Comparison of ENCODE assay signal across 30 cellular contexts in the genomic region with DNA sequence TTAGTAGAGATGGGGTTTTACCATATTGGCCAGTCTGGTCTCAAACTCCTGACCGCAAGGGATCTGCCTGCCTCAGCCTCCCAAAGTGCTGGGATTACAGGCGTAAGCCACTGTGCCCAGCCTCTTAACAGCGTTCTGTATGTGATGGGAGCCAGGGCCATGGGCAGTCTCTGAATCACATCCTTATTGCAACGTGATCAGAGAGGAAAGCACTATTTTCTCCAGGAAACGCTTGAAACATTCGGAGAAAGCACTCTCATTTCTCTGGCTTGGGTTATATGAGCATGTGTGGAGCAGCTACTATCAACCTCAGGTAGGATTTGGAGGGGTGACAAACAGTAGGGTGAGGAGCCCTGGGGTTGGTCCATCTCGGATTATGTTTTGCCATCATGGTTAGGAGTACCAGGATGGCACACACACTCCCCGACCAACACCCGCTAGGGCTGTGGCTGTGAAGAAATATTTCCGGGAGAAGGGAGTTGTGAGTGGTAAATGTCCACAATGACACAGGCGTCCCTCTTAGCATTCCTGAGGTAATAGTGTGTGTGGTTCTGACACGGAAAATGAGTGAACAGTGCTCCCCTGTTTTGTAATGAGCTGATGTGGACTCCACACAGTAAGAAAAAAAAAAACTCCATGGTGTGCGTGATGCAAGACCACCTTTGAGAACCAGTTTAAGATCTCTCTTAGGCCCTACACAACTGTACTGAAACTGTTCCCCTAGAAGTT.
DNase-seq lines count a peak whose midpoint lies in the region; ATAC-seq and TF ChIP-seq lines count a peak whose summit lies in the region.
"Had no signal": no experiment of that assay in that cellular context is flagged by ENCODE, and none has a peak within 500 bp of the region (broad histone marks: within the 10 kb centered on the region; RNA-seq: fewer than 3 reads in every experiment).

No MANE protein-coding gene starts in this region.

- intact Hi-C loops in lower lobe of right lung (cut with DNase I), result no loop called here

- no peak overlapping the region for H3K27ac Mint-ChIP-seq in GM23338
- H3K27ac Mint-ChIP-seq: activated CD4-positive, alpha-beta T cell treated with anti-CD3 and anti-CD28 coated beads, Interleukin-2, amount 10 ng/mL, durations not matched to agents 7 days and 5 days; activated naive CD8-positive, alpha-beta T cell; T-cell; WTC11 had no signal

- H3K27me3 Mint-ChIP-seq in GM23338 (ENCODE audit: insufficient read depth, low read depth, poor library complexity), result no peaks in the 10 kb centered on the region
- H3K27me3 Mint-ChIP-seq: activated CD4-positive, alpha-beta T cell treated with anti-CD3 and anti-CD28 coated beads, Interleukin-2, amount 10 ng/mL, durations not matched to agents 7 days and 5 days; activated naive CD8-positive, alpha-beta T cell; T-cell had no signal

- H3K27me3 ChIP-seq in DND-41 (ENCODE audit: insufficient read depth, low read length, poor library complexity), result no peaks in the 10 kb centered on the region
- H3K27me3 ChIP-seq in GM23338 (ENCODE audit: insufficient read depth), result no peaks in the 10 kb centered on the region
- no peaks in the 10 kb centered on the region for H3K27me3 ChIP-seq in OCI-LY1 (ENCODE audit: insufficient read depth, low read length)
- no peaks in the 10 kb centered on the region for H3K27me3 ChIP-seq in lower lobe of right lung (ENCODE audit: low read depth)
- H3K27me3 ChIP-seq: breast epithelium, hepatocyte, ovary, suprapubic skin, upper lobe of left lung had no signal

- H3K4me1 Mint-ChIP-seq in GM23338, result peaks cover 60% of the 10 kb centered on the region
- H3K4me1 Mint-ChIP-seq: activated CD4-positive, alpha-beta T cell treated with anti-CD3 and anti-CD28 coated beads, Interleukin-2, amount 10 ng/mL, durations not matched to agents 7 days and 5 days; T-cell had no signal

- H3K79me2 ChIP-seq in DND-41 (ENCODE audit: insufficient read depth, low read length), result no peaks in the 10 kb centered on the region
- H3K79me2 ChIP-seq in GM23338 (replicated peaks; ENCODE audit: insufficient read depth), result no peaks in the 10 kb centered on the region
- H3K79me2 ChIP-seq in OCI-LY1 (ENCODE audit: insufficient read depth, low read length), result no peaks in the 10 kb centered on the region
- H3K79me2 ChIP-seq: hepatocyte had no signal

- no peaks in the 10 kb centered on the region for H4K20me1 ChIP-seq in DND-41 (ENCODE audit: insufficient read depth, low read length)
- H4K20me1 ChIP-seq in GM23338 (replicated peaks; ENCODE audit: insufficient read depth), result no peaks in the 10 kb centered on the region
- H4K20me1 ChIP-seq in OCI-LY1 (ENCODE audit: insufficient read depth, low read length), result no peaks in the 10 kb centered on the region

- no peak for DNase-seq in DND-41
- no peak for DNase-seq in GM23338 (ENCODE audit: low spot score)
- no peak for DNase-seq in lower lobe of right lung
- DNase-seq in AG08396 (ENCODE audit: low spot score), result no peak
- no peak for DNase-seq in mucosa of gallbladder (ENCODE audit: low spot score)
- DNase-seq: activated CD4-positive, alpha-beta T cell treated with anti-CD3 and anti-CD28 coated beads, Interleukin-2, amount 10 ng/mL, durations not matched to agents 7 days and 5 days; activated effector memory CD4-positive, alpha-beta T cell treated with Interleukin-2 at 50 U/mL for 16 hours; activated T-cell treated with anti-CD3 and anti-CD28 coated beads, Interleukin-2, amount 50 U/mL, for 1 hour; C1 segment of cervical spinal cord; Kasumi-1; NCI-H1417 treated with DMSO at 0.1 percent for 48 hours; NCI-H2081 treated with DMSO at 0.1 percent for 48 hours; NCI-H2227 treated with DMSO at 0.1 percent for 48 hours; NCI-H526 treated with DMSO at 0.1 percent for 48 hours; ovary; SIG-M5; small intestine; stimulated activated naive CD4-positive, alpha-beta T cell; T-cell had no signal

- no peaks in the 10 kb centered on the region for H3K9me2 ChIP-seq in GM23338 (ENCODE audit: insufficient read depth)
- no peaks in the 10 kb centered on the region for H3K9me2 ChIP-seq in OCI-LY1 (ENCODE audit: low read depth, low read length)

- ATAC-seq in DND-41 (ENCODE audit: insufficient read depth, low read depth) (no peak), GM23338 (no peak), lower lobe of right lung (peak; percentile 67 to 76), HG03439 (IDR thresholded peaks at IDR 0.05; ENCODE audit: unreplicated experiment) (no peak), GM19452 (IDR thresholded peaks at IDR 0.05; ENCODE audit: unreplicated experiment) (no peak)
- ATAC-seq: HepG2, T-cell, WTC11 had no signal

- H3F3A ChIP-seq in GM23338 (replicated peaks; ENCODE audit: low read depth) (peaks cover 3% of the 10 kb centered on the region; the same call in 1 of the 2 replicates), OCI-LY1 (ENCODE audit: insufficient read depth, low read length) (no peaks in the 10 kb centered on the region)

- H2AFZ ChIP-seq in DND-41 (ENCODE audit: low read depth, low read length) (peak overlapping the region; percentile 55; the same call in 1 of the 2 replicates), GM23338 (no peak overlapping the region), OCI-LY1 (ENCODE audit: low read length) (peak overlapping the region; percentile 14)
- H2AFZ ChIP-seq: hepatocyte had no signal

- H3K27ac ChIP-seq in DND-41 (ENCODE audit: low read length) (peak overlapping the region; percentile 22; the same call in 1 of the 2 replicates), GM23338 (ENCODE audit: low read depth) (peak overlapping the region; percentile 30; the same call in 1 of the 2 replicates), OCI-LY1 (ENCODE audit: low read depth, low read length, poor library complexity, severe bottlenecking) (peak overlapping the region; percentile 88), lower lobe of right lung (peak overlapping the region; percentile 21)
- H3K27ac ChIP-seq: 22Rv1, breast epithelium, hepatocyte, ovary, suprapubic skin had no signal

- 0 out of 3 replicates have a peak, but pooled peaks cover under 1% of the 10 kb centered on the region for H3K9me3 Mint-ChIP-seq in GM23338
- H3K9me3 Mint-ChIP-seq: activated CD4-positive, alpha-beta T cell treated with anti-CD3 and anti-CD28 coated beads, Interleukin-2, amount 10 ng/mL, durations not matched to agents 7 days and 5 days; WTC11 had no signal

- no peak overlapping the region for H3K4me3 Mint-ChIP-seq in GM23338
- H3K4me3 Mint-ChIP-seq: activated CD4-positive, alpha-beta T cell treated with anti-CD3 and anti-CD28 coated beads, Interleukin-2, amount 10 ng/mL, durations not matched to agents 7 days and 5 days; activated naive CD8-positive, alpha-beta T cell; T-cell; WTC11 had no signal

- H3K36me3 ChIP-seq in DND-41 (ENCODE audit: insufficient read depth, low read length) (no peaks in the 10 kb centered on the region), GM23338 (ENCODE audit: insufficient read depth) (no peaks in the 10 kb centered on the region), OCI-LY1 (ENCODE audit: insufficient read depth, low read length) (no peaks in the 10 kb centered on the region), lower lobe of right lung (no peaks in the 10 kb centered on the region)
- H3K36me3 ChIP-seq: breast epithelium, ovary, suprapubic skin, upper lobe of left lung had no signal

- peaks cover 1% of the 10 kb centered on the region; the same call in 1 of the 3 replicates for H3K36me3 Mint-ChIP-seq in GM23338 (ENCODE audit: low read depth)
- H3K36me3 Mint-ChIP-seq: activated naive CD8-positive, alpha-beta T cell; T-cell; WTC11 had no signal

- no peak overlapping the region for H3K4me2 ChIP-seq in DND-41 (ENCODE audit: insufficient read depth, low read length)
- H3K4me2 ChIP-seq in GM23338, result no peak overlapping the region
- peak overlapping the region; percentile 79 for H3K4me2 ChIP-seq in OCI-LY1 (ENCODE audit: low read length)
- H3K4me2 ChIP-seq: hepatocyte had no signal

- H3K9me3 ChIP-seq in DND-41 (ENCODE audit: insufficient read depth, low read length, severe bottlenecking) (no peaks in the 10 kb centered on the region), OCI-LY1 (ENCODE audit: low read length) (no peaks in the 10 kb centered on the region), lower lobe of right lung (no peaks in the 10 kb centered on the region)
- H3K9me3 ChIP-seq: breast epithelium, ovary, suprapubic skin, upper lobe of left lung had no signal

- H3K9ac ChIP-seq in DND-41 (ENCODE audit: low read depth, low read length) (no peak overlapping the region), OCI-LY1 (ENCODE audit: low read length) (peak overlapping the region; percentile 71)

- TF ChIP-seq CTCF in DND-41 (IDR thresholded peaks at IDR 0.05; ENCODE audit: borderline replicate concordance, extremely low read depth, low read length, poor library complexity, severe bottlenecking), result no peak
- TF ChIP-seq CTCF in GM23338 (conservative IDR thresholded peaks at IDR 0.05; ENCODE audit: low read depth in 2 of 2), result no peak
- no peak for TF ChIP-seq CTCF in OCI-LY1 (IDR thresholded peaks at IDR 0.05; ENCODE audit: low read length)
- no peak for TF ChIP-seq CTCF in lower lobe of right lung (IDR thresholded peaks at IDR 0.05)

- no peak overlapping the region for H3K4me3 ChIP-seq in DND-41 (ENCODE audit: low read depth in 1 of 2, low read length in 2 of 2)
- H3K4me3 ChIP-seq in GM23338, result no peak overlapping the region
- peak overlapping the region; percentile 62 for H3K4me3 ChIP-seq in OCI-LY1 (ENCODE audit: low read depth, low read length, poor library complexity, severe bottlenecking)
- no peak overlapping the region for H3K4me3 ChIP-seq in lower lobe of right lung
- H3K4me3 ChIP-seq: breast epithelium, hepatocyte, ovary, suprapubic skin, upper lobe of left lung had no signal

- peaks cover 11% of the 10 kb centered on the region for H3K4me1 ChIP-seq in DND-41 (ENCODE audit: insufficient read depth, low read length)
- peaks cover 60% of the 10 kb centered on the region for H3K4me1 ChIP-seq in GM23338 (ENCODE audit: insufficient read depth)
- H3K4me1 ChIP-seq in OCI-LY1 (ENCODE audit: insufficient read depth, low read length, severe bottlenecking), result peaks cover 63% of the 10 kb centered on the region
- peaks cover 8% of the 10 kb centered on the region for H3K4me1 ChIP-seq in lower lobe of right lung
- H3K4me1 ChIP-seq: breast epithelium, suprapubic skin had no signal

TF ChIP-seq in GM23338, 12 proteins besides CTCF, POLR2A, EP300 and RAD21 (continues in another document):
- TF ChIP-seq EZH2 (IDR thresholded peaks at IDR 0.05; ENCODE audit: low read depth, unreplicated experiment) (no peak), STAT1 (IDR thresholded peaks at IDR 0.05; ENCODE audit: unreplicated experiment) (no peak), JUNB (IDR thresholded peaks at IDR 0.05; ENCODE audit: unreplicated experiment) (no peak), NANOG (IDR thresholded peaks at IDR 0.05; ENCODE audit: borderline replicate concordance) (no peak)
- TF ChIP-seq, protein P1, sequence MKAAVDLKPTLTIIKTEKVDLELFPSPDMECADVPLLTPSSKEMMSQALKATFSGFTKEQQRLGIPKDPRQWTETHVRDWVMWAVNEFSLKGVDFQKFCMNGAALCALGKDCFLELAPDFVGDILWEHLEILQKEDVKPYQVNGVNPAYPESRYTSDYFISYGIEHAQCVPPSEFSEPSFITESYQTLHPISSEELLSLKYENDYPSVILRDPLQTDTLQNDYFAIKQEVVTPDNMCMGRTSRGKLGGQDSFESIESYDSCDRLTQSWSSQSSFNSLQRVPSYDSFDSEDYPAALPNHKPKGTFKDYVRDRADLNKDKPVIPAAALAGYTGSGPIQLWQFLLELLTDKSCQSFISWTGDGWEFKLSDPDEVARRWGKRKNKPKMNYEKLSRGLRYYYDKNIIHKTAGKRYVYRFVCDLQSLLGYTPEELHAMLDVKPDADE (IDR thresholded peaks at IDR 0.05), result no peak

Comparison
In these comparisons a context has a peak if more than half of its experiments do, and no peak if none do; other contexts are left out.
1. ATAC-seq: peak in lower lobe of right lung (2 of 2); none in DND-41 (single experiment), GM23338 (single experiment), HG03439 (single experiment) and GM19452 (single experiment).
2. H3K27ac ChIP-seq: peak in every context shown above with its lines; median percentile 88 in OCI-LY1; 30 in GM23338; 22 in DND-41; 21 in lower lobe of right lung.